Comparison of ENCODE assay signal across 1 cellular context in the genomic region with DNA sequence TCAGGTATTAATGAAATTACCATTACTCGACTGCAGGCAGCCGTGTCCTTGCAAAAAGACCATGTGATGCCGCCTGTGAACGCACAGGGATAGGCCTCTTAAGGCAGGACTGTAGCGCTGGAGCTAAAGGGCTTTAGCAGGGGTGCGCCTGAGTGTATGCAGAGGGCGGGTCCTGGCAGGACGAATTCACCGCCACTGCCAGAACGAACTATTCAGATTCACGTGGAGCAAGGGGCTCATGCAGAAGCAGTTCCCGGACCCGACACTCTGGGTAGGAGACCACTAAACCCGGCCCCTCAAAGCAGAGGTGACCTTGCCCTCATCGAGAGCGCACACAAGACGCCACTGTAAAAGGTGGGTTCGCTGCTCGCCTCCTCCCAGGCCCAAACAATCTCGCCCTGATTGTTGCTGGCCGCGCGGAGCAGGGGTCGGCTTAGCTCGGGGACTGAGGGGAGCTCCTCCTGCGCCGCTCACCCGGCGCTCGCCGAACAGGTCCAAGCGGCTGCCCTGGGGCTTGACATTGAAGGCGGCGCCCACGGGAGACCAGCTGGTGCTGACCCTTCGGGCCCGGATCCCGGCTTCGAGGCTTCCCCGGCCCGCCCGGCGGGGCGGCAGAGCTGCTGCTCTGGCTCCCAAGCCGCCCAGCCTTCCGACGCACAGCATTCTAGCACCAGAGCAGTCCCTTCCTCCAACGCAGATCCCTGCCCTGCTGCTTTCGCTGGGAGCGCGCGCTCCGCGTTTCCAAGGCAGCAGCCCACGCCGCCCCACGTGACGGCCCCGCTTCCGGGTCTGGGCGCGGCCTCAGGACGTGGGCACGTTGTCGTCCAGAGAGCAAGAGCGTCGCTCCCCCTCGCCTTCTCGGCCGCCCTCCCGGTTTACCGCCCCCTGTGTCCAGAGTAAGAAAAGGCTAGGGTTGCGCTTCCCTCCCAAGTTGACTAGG.
A peak's percentile ranks its signal among the peaks of the same experiment; 100 is the strongest.
TF ChIP-seq lines count a peak whose summit lies in the region.

A gene (minus strand): TSS at position 743 of the 940 bp plus-strand sequence. CDS start 80 bp downstream, at position 663.

TF ChIP-seq in HepG2, 621 proteins besides CTCF, POLR2A, EP300 and RAD21 (continued from another document and continues in another):
- TF ChIP-seq, protein P1, sequence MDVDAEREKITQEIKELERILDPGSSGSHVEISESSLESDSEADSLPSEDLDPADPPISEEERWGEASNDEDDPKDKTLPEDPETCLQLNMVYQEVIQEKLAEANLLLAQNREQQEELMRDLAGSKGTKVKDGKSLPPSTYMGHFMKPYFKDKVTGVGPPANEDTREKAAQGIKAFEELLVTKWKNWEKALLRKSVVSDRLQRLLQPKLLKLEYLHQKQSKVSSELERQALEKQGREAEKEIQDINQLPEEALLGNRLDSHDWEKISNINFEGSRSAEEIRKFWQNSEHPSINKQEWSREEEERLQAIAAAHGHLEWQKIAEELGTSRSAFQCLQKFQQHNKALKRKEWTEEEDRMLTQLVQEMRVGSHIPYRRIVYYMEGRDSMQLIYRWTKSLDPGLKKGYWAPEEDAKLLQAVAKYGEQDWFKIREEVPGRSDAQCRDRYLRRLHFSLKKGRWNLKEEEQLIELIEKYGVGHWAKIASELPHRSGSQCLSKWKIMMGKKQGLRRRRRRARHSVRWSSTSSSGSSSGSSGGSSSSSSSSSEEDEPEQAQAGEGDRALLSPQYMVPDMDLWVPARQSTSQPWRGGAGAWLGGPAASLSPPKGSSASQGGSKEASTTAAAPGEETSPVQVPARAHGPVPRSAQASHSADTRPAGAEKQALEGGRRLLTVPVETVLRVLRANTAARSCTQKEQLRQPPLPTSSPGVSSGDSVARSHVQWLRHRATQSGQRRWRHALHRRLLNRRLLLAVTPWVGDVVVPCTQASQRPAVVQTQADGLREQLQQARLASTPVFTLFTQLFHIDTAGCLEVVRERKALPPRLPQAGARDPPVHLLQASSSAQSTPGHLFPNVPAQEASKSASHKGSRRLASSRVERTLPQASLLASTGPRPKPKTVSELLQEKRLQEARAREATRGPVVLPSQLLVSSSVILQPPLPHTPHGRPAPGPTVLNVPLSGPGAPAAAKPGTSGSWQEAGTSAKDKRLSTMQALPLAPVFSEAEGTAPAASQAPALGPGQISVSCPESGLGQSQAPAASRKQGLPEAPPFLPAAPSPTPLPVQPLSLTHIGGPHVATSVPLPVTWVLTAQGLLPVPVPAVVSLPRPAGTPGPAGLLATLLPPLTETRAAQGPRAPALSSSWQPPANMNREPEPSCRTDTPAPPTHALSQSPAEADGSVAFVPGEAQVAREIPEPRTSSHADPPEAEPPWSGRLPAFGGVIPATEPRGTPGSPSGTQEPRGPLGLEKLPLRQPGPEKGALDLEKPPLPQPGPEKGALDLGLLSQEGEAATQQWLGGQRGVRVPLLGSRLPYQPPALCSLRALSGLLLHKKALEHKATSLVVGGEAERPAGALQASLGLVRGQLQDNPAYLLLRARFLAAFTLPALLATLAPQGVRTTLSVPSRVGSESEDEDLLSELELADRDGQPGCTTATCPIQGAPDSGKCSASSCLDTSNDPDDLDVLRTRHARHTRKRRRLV (CRISPR knock-in tag; IDR thresholded peaks at IDR 0.05), result no peak
- TF ChIP-seq FOXA1 (IDR thresholded peaks at IDR 0.05) (no peak), FOXA1 (CRISPR knock-in tag; IDR thresholded peaks at IDR 0.05) (no peak; the same call in 1 of the 2 replicates), ZNF3 (CRISPR knock-in tag; IDR thresholded peaks at IDR 0.05) (no peak), ZEB1 (IDR thresholded peaks at IDR 0.05; ENCODE audit: insufficient replicate concordance, low read depth) (no peak), ZFYVE20 (CRISPR knock-in tag; IDR thresholded peaks at IDR 0.05; ENCODE audit: borderline replicate concordance, low read depth) (no peak), IRX3 (CRISPR knock-in tag; IDR thresholded peaks at IDR 0.05; ENCODE audit: borderline replicate concordance, low read depth) (no peak), ZNF235 (CRISPR knock-in tag; IDR thresholded peaks at IDR 0.05; ENCODE audit: borderline replicate concordance) (no peak), ATM (IDR thresholded peaks at IDR 0.05; ENCODE audit: borderline replicate concordance) (no peak), PHF8 (CRISPR knock-in tag; IDR thresholded peaks at IDR 0.05) (peak; percentile 68), ZNF367 (CRISPR knock-in tag; IDR thresholded peaks at IDR 0.05; ENCODE audit: borderline replicate concordance) (no peak), SP1 (IDR thresholded peaks at IDR 0.05) (no peak), SP1 (CRISPR knock-in tag; IDR thresholded peaks at IDR 0.05) (peak; percentile 91), ZC3H4 (CRISPR knock-in tag; IDR thresholded peaks at IDR 0.05; ENCODE audit: borderline replicate concordance) (no peak), ZSCAN12 (CRISPR knock-in tag; IDR thresholded peaks at IDR 0.05) (no peak), IKZF4 (CRISPR knock-in tag; IDR thresholded peaks at IDR 0.05; ENCODE audit: borderline replicate concordance, low read depth, not compliant biosample characterization) (peak; percentile 39), RFXAP (CRISPR knock-in tag; IDR thresholded peaks at IDR 0.05; ENCODE audit: borderline replicate concordance) (no peak), RCOR2 (CRISPR knock-in tag; IDR thresholded peaks at IDR 0.05) (no peak), BCL6 (CRISPR knock-in tag; IDR thresholded peaks at IDR 0.05) (peak; percentile 38; the same call in 1 of the 2 replicates), ZNF326 (CRISPR knock-in tag; IDR thresholded peaks at IDR 0.05; ENCODE audit: borderline replicate concordance) (no peak), HDAC2 (CRISPR knock-in tag; IDR thresholded peaks at IDR 0.05) (peak; percentile 87), ETV6 (CRISPR knock-in tag; conservative IDR thresholded peaks at IDR 0.05) (peak; percentile 74; the same call in 1 of the 2 replicates), SETDB1 (CRISPR knock-in tag; IDR thresholded peaks at IDR 0.05; ENCODE audit: borderline replicate concordance) (no peak)
- TF ChIP-seq, protein P2, sequence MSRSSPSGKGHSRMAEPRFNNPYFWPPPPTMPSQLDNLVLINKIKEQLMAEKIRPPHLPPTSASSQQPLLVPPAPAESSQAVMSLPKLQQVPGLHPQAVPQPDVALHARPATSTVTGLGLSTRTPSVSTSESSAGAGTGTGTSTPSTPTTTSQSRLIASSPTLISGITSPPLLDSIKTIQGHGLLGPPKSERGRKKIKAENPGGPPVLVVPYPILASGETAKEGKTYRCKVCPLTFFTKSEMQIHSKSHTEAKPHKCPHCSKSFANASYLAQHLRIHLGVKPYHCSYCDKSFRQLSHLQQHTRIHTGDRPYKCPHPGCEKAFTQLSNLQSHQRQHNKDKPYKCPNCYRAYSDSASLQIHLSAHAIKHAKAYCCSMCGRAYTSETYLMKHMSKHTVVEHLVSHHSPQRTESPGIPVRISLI (CRISPR knock-in tag; IDR thresholded peaks at IDR 0.05; ENCODE audit: borderline replicate concordance), result no peak; the same call in 1 of the 2 replicates
- TF ChIP-seq, protein P3, sequence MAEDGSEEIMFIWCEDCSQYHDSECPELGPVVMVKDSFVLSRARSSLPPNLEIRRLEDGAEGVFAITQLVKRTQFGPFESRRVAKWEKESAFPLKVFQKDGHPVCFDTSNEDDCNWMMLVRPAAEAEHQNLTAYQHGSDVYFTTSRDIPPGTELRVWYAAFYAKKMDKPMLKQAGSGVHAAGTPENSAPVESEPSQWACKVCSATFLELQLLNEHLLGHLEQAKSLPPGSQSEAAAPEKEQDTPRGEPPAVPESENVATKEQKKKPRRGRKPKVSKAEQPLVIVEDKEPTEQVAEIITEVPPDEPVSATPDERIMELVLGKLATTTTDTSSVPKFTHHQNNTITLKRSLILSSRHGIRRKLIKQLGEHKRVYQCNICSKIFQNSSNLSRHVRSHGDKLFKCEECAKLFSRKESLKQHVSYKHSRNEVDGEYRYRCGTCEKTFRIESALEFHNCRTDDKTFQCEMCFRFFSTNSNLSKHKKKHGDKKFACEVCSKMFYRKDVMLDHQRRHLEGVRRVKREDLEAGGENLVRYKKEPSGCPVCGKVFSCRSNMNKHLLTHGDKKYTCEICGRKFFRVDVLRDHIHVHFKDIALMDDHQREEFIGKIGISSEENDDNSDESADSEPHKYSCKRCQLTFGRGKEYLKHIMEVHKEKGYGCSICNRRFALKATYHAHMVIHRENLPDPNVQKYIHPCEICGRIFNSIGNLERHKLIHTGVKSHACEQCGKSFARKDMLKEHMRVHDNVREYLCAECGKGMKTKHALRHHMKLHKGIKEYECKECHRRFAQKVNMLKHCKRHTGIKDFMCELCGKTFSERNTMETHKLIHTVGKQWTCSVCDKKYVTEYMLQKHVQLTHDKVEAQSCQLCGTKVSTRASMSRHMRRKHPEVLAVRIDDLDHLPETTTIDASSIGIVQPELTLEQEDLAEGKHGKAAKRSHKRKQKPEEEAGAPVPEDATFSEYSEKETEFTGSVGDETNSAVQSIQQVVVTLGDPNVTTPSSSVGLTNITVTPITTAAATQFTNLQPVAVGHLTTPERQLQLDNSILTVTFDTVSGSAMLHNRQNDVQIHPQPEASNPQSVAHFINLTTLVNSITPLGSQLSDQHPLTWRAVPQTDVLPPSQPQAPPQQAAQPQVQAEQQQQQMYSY (CRISPR knock-in tag; IDR thresholded peaks at IDR 0.05), result no peak
- TF ChIP-seq, protein P4, sequence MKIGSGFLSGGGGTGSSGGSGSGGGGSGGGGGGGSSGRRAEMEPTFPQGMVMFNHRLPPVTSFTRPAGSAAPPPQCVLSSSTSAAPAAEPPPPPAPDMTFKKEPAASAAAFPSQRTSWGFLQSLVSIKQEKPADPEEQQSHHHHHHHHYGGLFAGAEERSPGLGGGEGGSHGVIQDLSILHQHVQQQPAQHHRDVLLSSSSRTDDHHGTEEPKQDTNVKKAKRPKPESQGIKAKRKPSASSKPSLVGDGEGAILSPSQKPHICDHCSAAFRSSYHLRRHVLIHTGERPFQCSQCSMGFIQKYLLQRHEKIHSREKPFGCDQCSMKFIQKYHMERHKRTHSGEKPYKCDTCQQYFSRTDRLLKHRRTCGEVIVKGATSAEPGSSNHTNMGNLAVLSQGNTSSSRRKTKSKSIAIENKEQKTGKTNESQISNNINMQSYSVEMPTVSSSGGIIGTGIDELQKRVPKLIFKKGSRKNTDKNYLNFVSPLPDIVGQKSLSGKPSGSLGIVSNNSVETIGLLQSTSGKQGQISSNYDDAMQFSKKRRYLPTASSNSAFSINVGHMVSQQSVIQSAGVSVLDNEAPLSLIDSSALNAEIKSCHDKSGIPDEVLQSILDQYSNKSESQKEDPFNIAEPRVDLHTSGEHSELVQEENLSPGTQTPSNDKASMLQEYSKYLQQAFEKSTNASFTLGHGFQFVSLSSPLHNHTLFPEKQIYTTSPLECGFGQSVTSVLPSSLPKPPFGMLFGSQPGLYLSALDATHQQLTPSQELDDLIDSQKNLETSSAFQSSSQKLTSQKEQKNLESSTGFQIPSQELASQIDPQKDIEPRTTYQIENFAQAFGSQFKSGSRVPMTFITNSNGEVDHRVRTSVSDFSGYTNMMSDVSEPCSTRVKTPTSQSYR (CRISPR knock-in tag; IDR thresholded peaks at IDR 0.05; ENCODE audit: borderline replicate concordance), result no peak
- TF ChIP-seq, protein P5, sequence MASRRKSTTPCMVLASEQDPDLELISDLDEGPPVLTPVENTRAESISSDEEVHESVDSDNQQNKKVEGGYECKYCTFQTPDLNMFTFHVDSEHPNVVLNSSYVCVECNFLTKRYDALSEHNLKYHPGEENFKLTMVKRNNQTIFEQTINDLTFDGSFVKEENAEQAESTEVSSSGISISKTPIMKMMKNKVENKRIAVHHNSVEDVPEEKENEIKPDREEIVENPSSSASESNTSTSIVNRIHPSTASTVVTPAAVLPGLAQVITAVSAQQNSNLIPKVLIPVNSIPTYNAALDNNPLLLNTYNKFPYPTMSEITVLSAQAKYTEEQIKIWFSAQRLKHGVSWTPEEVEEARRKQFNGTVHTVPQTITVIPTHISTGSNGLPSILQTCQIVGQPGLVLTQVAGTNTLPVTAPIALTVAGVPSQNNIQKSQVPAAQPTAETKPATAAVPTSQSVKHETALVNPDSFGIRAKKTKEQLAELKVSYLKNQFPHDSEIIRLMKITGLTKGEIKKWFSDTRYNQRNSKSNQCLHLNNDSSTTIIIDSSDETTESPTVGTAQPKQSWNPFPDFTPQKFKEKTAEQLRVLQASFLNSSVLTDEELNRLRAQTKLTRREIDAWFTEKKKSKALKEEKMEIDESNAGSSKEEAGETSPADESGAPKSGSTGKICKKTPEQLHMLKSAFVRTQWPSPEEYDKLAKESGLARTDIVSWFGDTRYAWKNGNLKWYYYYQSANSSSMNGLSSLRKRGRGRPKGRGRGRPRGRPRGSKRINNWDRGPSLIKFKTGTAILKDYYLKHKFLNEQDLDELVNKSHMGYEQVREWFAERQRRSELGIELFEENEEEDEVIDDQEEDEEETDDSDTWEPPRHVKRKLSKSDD (CRISPR knock-in tag; IDR thresholded peaks at IDR 0.05; ENCODE audit: low read depth), result no peak
- TF ChIP-seq, protein P6, sequence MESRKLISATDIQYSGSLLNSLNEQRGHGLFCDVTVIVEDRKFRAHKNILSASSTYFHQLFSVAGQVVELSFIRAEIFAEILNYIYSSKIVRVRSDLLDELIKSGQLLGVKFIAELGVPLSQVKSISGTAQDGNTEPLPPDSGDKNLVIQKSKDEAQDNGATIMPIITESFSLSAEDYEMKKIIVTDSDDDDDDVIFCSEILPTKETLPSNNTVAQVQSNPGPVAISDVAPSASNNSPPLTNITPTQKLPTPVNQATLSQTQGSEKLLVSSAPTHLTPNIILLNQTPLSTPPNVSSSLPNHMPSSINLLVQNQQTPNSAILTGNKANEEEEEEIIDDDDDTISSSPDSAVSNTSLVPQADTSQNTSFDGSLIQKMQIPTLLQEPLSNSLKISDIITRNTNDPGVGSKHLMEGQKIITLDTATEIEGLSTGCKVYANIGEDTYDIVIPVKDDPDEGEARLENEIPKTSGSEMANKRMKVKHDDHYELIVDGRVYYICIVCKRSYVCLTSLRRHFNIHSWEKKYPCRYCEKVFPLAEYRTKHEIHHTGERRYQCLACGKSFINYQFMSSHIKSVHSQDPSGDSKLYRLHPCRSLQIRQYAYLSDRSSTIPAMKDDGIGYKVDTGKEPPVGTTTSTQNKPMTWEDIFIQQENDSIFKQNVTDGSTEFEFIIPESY (CRISPR knock-in tag; IDR thresholded peaks at IDR 0.05), result peak; percentile 42
- TF ChIP-seq, protein P7, sequence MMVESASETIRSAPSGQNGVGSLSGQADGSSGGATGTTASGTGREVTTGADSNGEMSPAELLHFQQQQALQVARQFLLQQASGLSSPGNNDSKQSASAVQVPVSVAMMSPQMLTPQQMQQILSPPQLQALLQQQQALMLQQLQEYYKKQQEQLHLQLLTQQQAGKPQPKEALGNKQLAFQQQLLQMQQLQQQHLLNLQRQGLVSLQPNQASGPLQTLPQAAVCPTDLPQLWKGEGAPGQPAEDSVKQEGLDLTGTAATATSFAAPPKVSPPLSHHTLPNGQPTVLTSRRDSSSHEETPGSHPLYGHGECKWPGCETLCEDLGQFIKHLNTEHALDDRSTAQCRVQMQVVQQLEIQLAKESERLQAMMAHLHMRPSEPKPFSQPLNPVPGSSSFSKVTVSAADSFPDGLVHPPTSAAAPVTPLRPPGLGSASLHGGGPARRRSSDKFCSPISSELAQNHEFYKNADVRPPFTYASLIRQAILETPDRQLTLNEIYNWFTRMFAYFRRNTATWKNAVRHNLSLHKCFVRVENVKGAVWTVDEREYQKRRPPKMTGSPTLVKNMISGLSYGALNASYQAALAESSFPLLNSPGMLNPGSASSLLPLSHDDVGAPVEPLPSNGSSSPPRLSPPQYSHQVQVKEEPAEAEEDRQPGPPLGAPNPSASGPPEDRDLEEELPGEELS (CRISPR knock-in tag; IDR thresholded peaks at IDR 0.05), result peak; percentile 47; the same call in 1 of the 2 replicates
- TF ChIP-seq, protein P8, sequence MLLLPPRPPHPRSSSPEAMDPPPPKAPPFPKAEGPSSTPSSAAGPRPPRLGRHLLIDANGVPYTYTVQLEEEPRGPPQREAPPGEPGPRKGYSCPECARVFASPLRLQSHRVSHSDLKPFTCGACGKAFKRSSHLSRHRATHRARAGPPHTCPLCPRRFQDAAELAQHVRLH (CRISPR knock-in tag; IDR thresholded peaks at IDR 0.05; ENCODE audit: borderline replicate concordance, low read depth), result peak; percentile 72; the same call in 1 of the 2 replicates
